ENCODE assay signal across 20 cellular contexts in genomic region chr3:39892068-39892467, GRCh38.
DNase-seq lines count a peak whose midpoint lies in the region; ATAC-seq, FAIRE-seq and TF ChIP-seq lines count a peak whose summit lies in the region.
"Had no signal": no experiment of that assay in that cellular context is flagged by ENCODE, and none has a peak within 500 bp of the region (broad histone marks: within the 10 kb centered on the region; RNA-seq: fewer than 3 reads in every experiment).

No MANE protein-coding gene starts in this region.

- H3K23me2 ChIP-seq in H1 (ENCODE audit: low read depth, low read length), result no peaks in the 10 kb centered on the region

- no peak for TF ChIP-seq POLR2A in H1 (IDR thresholded peaks at IDR 0.05; ENCODE audit: control extremely low read depth in 1 of 2, low read depth in 2 of 2, low read length in 2 of 2)

- H2AK5ac ChIP-seq in H1 (ENCODE audit: low read depth, low read length) (no peak overlapping the region), mesendoderm (ENCODE audit: low read length) (no peak overlapping the region)

- no peak for TF ChIP-seq CTCF in GM23338 (conservative IDR thresholded peaks at IDR 0.05; ENCODE audit: low read depth in 2 of 2)
- no peak for TF ChIP-seq CTCF in Loucy (conservative IDR thresholded peaks at IDR 0.05; ENCODE audit: low read length)
- no peak for TF ChIP-seq CTCF in H1 (IDR thresholded peaks at IDR 0.05; ENCODE audit: control extremely low read depth in 1 of 3, insufficient read depth in 1 of 3, low read depth in 1 of 3, low read length in 3 of 3)

- H3K4me2 ChIP-seq in GM23338 (no peak overlapping the region), Loucy (ENCODE audit: low read depth, low read length, poor library complexity, severe bottlenecking) (peak overlapping the region; percentile 45), H1 (ENCODE audit: insufficient read depth in 1 of 2, low read depth in 2 of 2, low read length in 2 of 2) (no peak overlapping the region), mesendoderm (ENCODE audit: low read length) (no peak overlapping the region)
- H3K4me2 ChIP-seq: A549 had no signal

- no peak overlapping the region for H2BK20ac ChIP-seq in H1 (ENCODE audit: low read length)

- no peaks in the 10 kb centered on the region for H3K79me2 ChIP-seq in GM23338 (replicated peaks; ENCODE audit: insufficient read depth)
- no peaks in the 10 kb centered on the region for H3K79me2 ChIP-seq in Loucy (ENCODE audit: insufficient read depth, low read length)
- no peaks in the 10 kb centered on the region for H3K79me2 ChIP-seq in H1 (ENCODE audit: control insufficient read depth in 1 of 2, insufficient read depth in 2 of 2, low read length in 2 of 2)
- no peaks in the 10 kb centered on the region for H3K79me2 ChIP-seq in mesendoderm (ENCODE audit: control insufficient read depth, insufficient read depth, low read length)

- FAIRE-seq in H1 (lab: Jason Lieb, UNC), result peak; percentile 19
- FAIRE-seq: A549, D721Med, GM12892, GM18507 had no signal

- H2BK15ac ChIP-seq in H1 (ENCODE audit: low read length), result no peak overlapping the region
- H2BK15ac ChIP-seq in mesendoderm (replicated peaks; ENCODE audit: low read depth), result no peak overlapping the region

- H3K27ac ChIP-seq in GM23338 (ENCODE audit: low read depth), result no peak overlapping the region; the same call in 1 of the 2 replicates
- no peak overlapping the region for H3K27ac ChIP-seq in H1 (ENCODE audit: low read depth, low read length)
- H3K27ac ChIP-seq in mesendoderm (ENCODE audit: low read depth, low read length), result no peak overlapping the region
- H3K27ac ChIP-seq: 22Rv1, A549, C4-2B, GM23248, HL-60 had no signal

- H4K5ac ChIP-seq in H1 (ENCODE audit: insufficient read length, low read depth, low read length), result no peak overlapping the region
- H4K5ac ChIP-seq in mesendoderm (ENCODE audit: low read length), result no peak overlapping the region

- H3K56ac ChIP-seq in H1 (replicated peaks; ENCODE audit: insufficient read length, low read depth, low read length) (no peak overlapping the region), mesendoderm (ENCODE audit: low read length) (no peak overlapping the region)

- H4K8ac ChIP-seq in H1 (ENCODE audit: extremely low read depth, insufficient read depth, low read length), result no peak overlapping the region
- H4K8ac ChIP-seq in mesendoderm (ENCODE audit: low read depth, low read length), result no peak overlapping the region

- H3K9ac ChIP-seq in Loucy (ENCODE audit: low read depth, low read length, poor library complexity, severe bottlenecking) (no peak overlapping the region), H1 (replicated peaks in 1 of 4; ENCODE audit: extremely low read depth in 1 of 4, low read depth in 3 of 4, low read length in 3 of 4) (no peak overlapping the region), mesendoderm (ENCODE audit: low read length) (no peak overlapping the region)
- H3K9ac ChIP-seq: GM23248 had no signal

- CTCF ChIA-PET in H1 (lab: Charles Lee; ENCODE audit: partially characterized antibody), result no interaction called here

- H3K18ac ChIP-seq in H1 (ENCODE audit: extremely low read depth, low read length) (no peak overlapping the region), mesendoderm (ENCODE audit: low read length) (no peak overlapping the region)

- H3K9me3 Mint-ChIP-seq in GM23338, result no peaks in the 10 kb centered on the region; the same call in 1 of the 3 replicates

- H3K27ac Mint-ChIP-seq in GM23338, result peak overlapping the region; percentile 78
- H3K27ac Mint-ChIP-seq: CD4-positive, alpha-beta T cell had no signal

- 0 out of 2 replicates have a peak overlapping the region, but pooled peaks have one; percentile 68 for H2BK12ac ChIP-seq in H1 (ENCODE audit: low read depth, low read length)

- H2AFZ ChIP-seq in GM23338 (no peak overlapping the region), Loucy (ENCODE audit: low read length) (peak overlapping the region; percentile 76; the same call in 1 of the 2 replicates), H1 (ENCODE audit: low read length) (0 out of 2 replicates have a peak overlapping the region, but pooled peaks have one; percentile 56)
- H2AFZ ChIP-seq: GM23248 had no signal

- ATAC-seq in GM23338 (peak; percentile 72), HG03135 (IDR thresholded peaks at IDR 0.05; ENCODE audit: unreplicated experiment) (no peak)
- ATAC-seq: A549 had no signal

- TF ChIP-seq EP300 in H1 (IDR thresholded peaks at IDR 0.05; ENCODE audit: borderline replicate concordance in 1 of 2, low read depth in 2 of 2, low read length in 2 of 2), result no peak

- H2BK120ac ChIP-seq in H1 (replicated peaks; ENCODE audit: low read depth, low read length), result no peak overlapping the region
- no peak overlapping the region for H2BK120ac ChIP-seq in mesendoderm (ENCODE audit: low read depth, low read length)

- peaks cover 19% of the 10 kb centered on the region; the same call in 2 of the 3 replicates for H3K4me1 Mint-ChIP-seq in GM23338

- H3K23ac ChIP-seq in H1 (ENCODE audit: insufficient read length), result no peak overlapping the region
- H3K23ac ChIP-seq in mesendoderm (ENCODE audit: low read length), result peak overlapping the region; percentile 99

- H3K27me3 Mint-ChIP-seq in GM23338 (ENCODE audit: insufficient read depth, low read depth, poor library complexity), result peaks cover 1% of the 10 kb centered on the region
- H3K27me3 Mint-ChIP-seq: CD4-positive, alpha-beta T cell had no signal

- H3K36me3 ChIP-seq in GM23338 (ENCODE audit: insufficient read depth) (no peaks in the 10 kb centered on the region), Loucy (ENCODE audit: insufficient read depth, low read length) (no peaks in the 10 kb centered on the region), H1 (ENCODE audit: control insufficient read depth in 2 of 4, insufficient read depth in 4 of 4, low read length in 3 of 4) (no peaks in the 10 kb centered on the region), mesendoderm (ENCODE audit: control insufficient read depth, insufficient read depth, low read length) (no peaks in the 10 kb centered on the region)
- H3K36me3 ChIP-seq: HAP-1 had no signal

- no peak overlapping the region for H3K4me3 Mint-ChIP-seq in GM23338
- H3K4me3 Mint-ChIP-seq: CD4-positive, alpha-beta T cell had no signal

- no peak overlapping the region for H3K4me3 ChIP-seq in GM23338
- peak overlapping the region; percentile 19 for H3K4me3 ChIP-seq in Loucy (ENCODE audit: low read length, poor library complexity, severe bottlenecking)
- no peak overlapping the region for H3K4me3 ChIP-seq in H1 (ENCODE audit: extremely low read depth in 1 of 4, insufficient read depth in 2 of 4, low read depth in 3 of 4, low read length in 4 of 4)
- H3K4me3 ChIP-seq in mesendoderm (ENCODE audit: low read length), result no peak overlapping the region
- H3K4me3 ChIP-seq: A549, GM23248, HAP-1 had no signal

- peaks cover 13% of the 10 kb centered on the region; the same call in 1 of the 2 replicates for H3K4me1 ChIP-seq in GM23338 (ENCODE audit: insufficient read depth)
- H3K4me1 ChIP-seq in Loucy (ENCODE audit: insufficient read depth, low read length, poor library complexity, severe bottlenecking), result peaks cover 24% of the 10 kb centered on the region
- H3K4me1 ChIP-seq in H1 (replicated peaks in 1 of 4; ENCODE audit: control insufficient read depth in 3 of 4, insufficient read depth in 4 of 4, low read length in 3 of 4), result peaks cover 0 to 4% (median 1%) of the 10 kb centered on the region in 4 experiments; a peak in 2 of 7 replicates
- H3K4me1 ChIP-seq in mesendoderm (ENCODE audit: control insufficient read depth, low read depth, low read length), result peaks cover 2% of the 10 kb centered on the region
- H3K4me1 ChIP-seq: A549, Caco-2 had no signal

- no peaks in the 10 kb centered on the region for H3K36me3 Mint-ChIP-seq in GM23338 (ENCODE audit: low read depth)

- no peak overlapping the region for H4K91ac ChIP-seq in H1 (replicated peaks; ENCODE audit: insufficient read length, low read length)

- TF ChIP-seq RAD21 in H1 (IDR thresholded peaks at IDR 0.05 in 1 of 2, conservative IDR thresholded peaks at IDR 0.05 in 1 of 2; ENCODE audit: low read depth in 2 of 2, low read length in 2 of 2), result no peak

- H3F3A ChIP-seq in GM23338 (replicated peaks; ENCODE audit: low read depth) (no peaks in the 10 kb centered on the region), Loucy (ENCODE audit: low read depth) (peaks cover 3% of the 10 kb centered on the region; the same call in 1 of the 2 replicates)

- 47% methylated on average over 1 of the region's 1 CpG; no CpG with 5 or more reads in 1 of the 2 experiments for WGBS in H1 (ENCODE audit: extremely low coverage in 1 of 2, insufficient coverage in 1 of 2, insufficient read length in 1 of 2, insufficient replicate concordance in 2 of 2, low coverage in 1 of 2, low lambda C conversion rate in 2 of 2, missing lambda C conversion rate in 1 of 2), 2 experiments
- no CpG with 5 or more reads among the region's 1 CpG for WGBS in mesendoderm (ENCODE audit: extremely low coverage, insufficient coverage, low lambda C conversion rate)

- H3K14ac ChIP-seq in H1 (ENCODE audit: insufficient read length), result no peak overlapping the region

- H2BK5ac ChIP-seq in H1 (ENCODE audit: low read depth, low read length), result no peak overlapping the region
- no peak overlapping the region for H2BK5ac ChIP-seq in mesendoderm (ENCODE audit: low read length)

- H3K27me3 ChIP-seq in GM23338 (ENCODE audit: insufficient read depth) (no peaks in the 10 kb centered on the region), Loucy (ENCODE audit: insufficient read depth, low read length, poor library complexity, severe bottlenecking) (no peaks in the 10 kb centered on the region), H1 (replicated peaks in 1 of 4; ENCODE audit: control insufficient read depth in 3 of 4, extremely low read depth in 1 of 4, insufficient read depth in 3 of 4, low read length in 3 of 4) (no peaks in the 10 kb centered on the region), mesendoderm (ENCODE audit: insufficient read depth, low read length, poor library complexity) (no peaks in the 10 kb centered on the region)

- POLR2A ChIA-PET in H1 (lab: Charles Lee; ENCODE audit: partially characterized antibody), result no interaction called here

- no peaks in the 10 kb centered on the region for H4K20me1 ChIP-seq in GM23338 (replicated peaks; ENCODE audit: insufficient read depth)
- no peaks in the 10 kb centered on the region for H4K20me1 ChIP-seq in Loucy (ENCODE audit: insufficient read depth, low read length, poor library complexity, severe bottlenecking)
- no peaks in the 10 kb centered on the region for H4K20me1 ChIP-seq in H1 (replicated peaks in 1 of 2; ENCODE audit: control insufficient read depth in 1 of 2, insufficient read depth in 2 of 2, low read length in 2 of 2)

- DNase-seq in GM23338 (ENCODE audit: low spot score) (peak; percentile 73), H1 (ENCODE audit: low read depth in 1 of 2, low spot score in 2 of 2) (no peak), mesendoderm (peak; percentile 43), cerebellum (ENCODE audit: low spot score) (no peak), DMS53 treated with DMSO at 0.1 percent for 48 hours (lab: John Stamatoyannopoulos, UW; ENCODE audit: unreplicated experiment) (no peak)
- DNase-seq: AML-193; Caco-2; CD4-positive, alpha-beta T cell; GDM1; GM23248 had no signal

- H3K9me2 ChIP-seq in GM23338 (ENCODE audit: insufficient read depth) (no peaks in the 10 kb centered on the region), Loucy (replicated peaks; ENCODE audit: low read depth, low read length) (no peaks in the 10 kb centered on the region)

- H3K79me1 ChIP-seq in H1 (ENCODE audit: low read depth, low read length) (no peaks in the 10 kb centered on the region), mesendoderm (ENCODE audit: low read length) (no peaks in the 10 kb centered on the region)

- peak overlapping the region; percentile 32 for H3K4ac ChIP-seq in H1 (replicated peaks; ENCODE audit: insufficient read length, low read depth, low read length)
- no peak overlapping the region for H3K4ac ChIP-seq in mesendoderm (ENCODE audit: low read depth, low read length)

- H3K9me3 ChIP-seq in Loucy (ENCODE audit: insufficient read depth, low read depth, low read length) (no peaks in the 10 kb centered on the region), H1 (ENCODE audit: insufficient read depth in 2 of 2, low read depth in 1 of 2, low read length in 1 of 2) (no peaks in the 10 kb centered on the region)
- H3K9me3 ChIP-seq: A549, Caco-2, HAP-1 had no signal

Comparison
In these comparisons a context has a peak if more than half of its experiments do, and no peak if none do; other contexts are left out.
1. DNase-seq: peak in GM23338 (single experiment) and mesendoderm (single experiment); none in H1 (0 of 2), cerebellum (single experiment) and DMS53 treated with DMSO at 0.1 percent for 48 hours (single experiment).